1 cellular context compared by ENCODE assay signal in genomic region chr5:36646507-36647023, GRCh38.
TF ChIP-seq lines count a peak whose summit lies in the region.

No MANE protein-coding gene starts in this region.

TF ChIP-seq in HCT116, 20 proteins besides CTCF, POLR2A, EP300 and RAD21 (continued from another document):
- TF ChIP-seq ZBTB33 (IDR thresholded peaks at IDR 0.05; ENCODE audit: extremely low read depth, insufficient replicate concordance, low read length) (no peak), ZFX (IDR thresholded peaks at IDR 0.05) (no peak), REST (IDR thresholded peaks at IDR 0.05; ENCODE audit: low read depth) (no peak), EZH2phosphoT487 (IDR thresholded peaks at IDR 0.05; ENCODE audit: borderline replicate concordance) (no peak), JUND (IDR thresholded peaks at IDR 0.05) (peak; percentile 52), POLR2AphosphoS5 (IDR thresholded peaks at IDR 0.05; ENCODE audit: low read depth, low read length) (no peak), SIN3A (IDR thresholded peaks at IDR 0.05; ENCODE audit: low read depth) (no peak), CEBPB (IDR thresholded peaks at IDR 0.05; ENCODE audit: low read depth) (no peak)
